12 cellular contexts compared by ENCODE assay signal in genomic region chr11:117300301-117300700, GRCh38. TPM values are rescaled to one million over a fixed set of nuclear protein-coding genes. Genes with fewer than 3 reads are reported as not detected.
DNase-seq lines count a peak whose midpoint lies in the region; ATAC-seq and TF ChIP-seq lines count a peak whose summit lies in the region.
"Had no signal": no experiment of that assay in that cellular context is flagged by ENCODE, and none has a peak within 500 bp of the region (broad histone marks: within the 10 kb centered on the region; RNA-seq: fewer than 3 reads in every experiment).

No MANE protein-coding gene starts in this region.

- TF ChIP-seq CTCF in body of pancreas (IDR thresholded peaks at IDR 0.05) (no peak), GM10248 (IDR thresholded peaks at IDR 0.05; ENCODE audit: control extremely low read depth, extremely low read depth, low read depth, missing control alignments) (no peak)

- H3K27me3 ChIP-seq in body of pancreas = no peaks in the 10 kb centered on the region

- ATAC-seq in body of pancreas = peak; percentile 43
- ATAC-seq: naive thymus-derived CD4-positive, alpha-beta T cell had no signal

- no peaks in the 10 kb centered on the region for H3K27me3 Mint-ChIP-seq in activated T-cell treated with anti-CD3 and anti-CD28 coated beads, Interleukin-2, amount 50 U/mL, for 24 hours

- H3K36me3 ChIP-seq in ES-I3 (ENCODE audit: insufficient read depth, low read length) (no peaks in the 10 kb centered on the region), body of pancreas (replicated peaks in 1 of 2; ENCODE audit: insufficient read depth in 1 of 2, low read depth in 2 of 2) (no peaks in the 10 kb centered on the region)

- peaks cover 44% of the 10 kb centered on the region for H3K4me1 ChIP-seq in ES-I3 (ENCODE audit: insufficient read depth, low read length)
- peaks cover 98% of the 10 kb centered on the region for H3K4me1 ChIP-seq in body of pancreas

- H3K4me1 Mint-ChIP-seq in activated T-cell treated with anti-CD3 and anti-CD28 coated beads, Interleukin-2, amount 50 U/mL, for 24 hours (ENCODE audit: low read depth) = peaks cover 4% of the 10 kb centered on the region
- H3K4me1 Mint-ChIP-seq: activated B cell treated with CpG ODN at 0.5 μM for 24 hours had no signal

- H3K27ac Mint-ChIP-seq in activated T-cell treated with anti-CD3 and anti-CD28 coated beads, Interleukin-2, amount 50 U/mL, for 24 hours = no peak overlapping the region
- H3K27ac Mint-ChIP-seq: activated B cell treated with CpG ODN at 0.5 μM for 24 hours had no signal

- H3K4me3 Mint-ChIP-seq in activated T-cell treated with anti-CD3 and anti-CD28 coated beads, Interleukin-2, amount 50 U/mL, for 24 hours = no peak overlapping the region
- H3K4me3 Mint-ChIP-seq: activated B cell treated with CpG ODN at 0.5 μM for 24 hours; central memory CD8-positive, alpha-beta T cell; naive thymus-derived CD4-positive, alpha-beta T cell had no signal

- 13 to 17% methylated on average over 14 to 18 of the region's 18 CpGs for WGBS in body of pancreas, 2 donors

- peak in 2 of 3 donors; percentile 25 to 41 for TF ChIP-seq POLR2A in body of pancreas (IDR thresholded peaks at IDR 0.05)

- CTCF ChIA-PET in GM10248 (lab: Yijun Ruan, JAX) = interaction anchor here (1.0 to 1.3 kb wide), 2 partner anchors 10 to 54 kb away, joined by 3 to 4 read pairs; no protein-coding TSS in a partner anchor

- no peak overlapping the region for H3K4me3 ChIP-seq in body of pancreas

- DNase-seq in body of pancreas (peak; percentile 64 to 77 (median 70)), hepatic stellate cell (ENCODE audit: low spot score) (peak; percentile 60), posterior vena cava (ENCODE audit: low spot score) (peak; percentile 83), RKO (ENCODE audit: low spot score) (no peak), GM10248 (ENCODE audit: extremely low spot score) (no peak), NCI-H2107 treated with DMSO at 0.1 percent for 48 hours (lab: John Stamatoyannopoulos, UW; ENCODE audit: unreplicated experiment) (no peak)
- no peak for DNase-seq in activated T-cell treated with anti-CD3 and anti-CD28 coated beads, Interleukin-2, amount 50 U/mL, for 24 hours
- DNase-seq: activated B cell treated with CpG ODN at 0.5 μM for 24 hours; naive thymus-derived CD4-positive, alpha-beta T cell; NCI-H2029 had no signal

- POLR2A ChIA-PET in GM10248 (lab: Yijun Ruan, JAX) = no interaction called here

- no peaks in the 10 kb centered on the region for H3K36me3 Mint-ChIP-seq in activated T-cell treated with anti-CD3 and anti-CD28 coated beads, Interleukin-2, amount 50 U/mL, for 24 hours (ENCODE audit: low read depth)
- H3K36me3 Mint-ChIP-seq: naive thymus-derived CD4-positive, alpha-beta T cell had no signal

- intact Hi-C loops in body of pancreas (cut with DNase I) (no loop called here), posterior vena cava (cut with DNase I) (no loop called here)

- H3K9ac ChIP-seq in ES-I3 (ENCODE audit: low read depth, low read length) = peak overlapping the region; percentile 34; the same call in 1 of the 2 replicates

- no peaks in the 10 kb centered on the region for H3K9me3 ChIP-seq in ES-I3 (ENCODE audit: control insufficient read depth, insufficient read depth, low read length)
- no peaks in the 10 kb centered on the region for H3K9me3 ChIP-seq in body of pancreas

- no peaks in the 10 kb centered on the region for H3K9me3 Mint-ChIP-seq in activated T-cell treated with anti-CD3 and anti-CD28 coated beads, Interleukin-2, amount 50 U/mL, for 24 hours
- H3K9me3 Mint-ChIP-seq: activated B cell treated with CpG ODN at 0.5 μM for 24 hours; central memory CD8-positive, alpha-beta T cell had no signal

- peak overlapping the region; percentile 71 to 89 (median 88) for H3K27ac ChIP-seq in body of pancreas

RNA-seq across cellular contexts. Expression of gene BACE1-AS, which starts 9.2 kb away (rescaled TPM):
- 1 to 10 TPM; 5.3 to 6.0 TPM for total RNA-seq in body of pancreas
- total RNA-seq in posterior vena cava = 10 to 100 TPM in 1 of 2 donors, 1 to 10 TPM in 1; 9.7 to 10.1 TPM

RNA-seq across cellular contexts. Expression of gene BACE1, which starts 15.8 kb away (rescaled TPM):
- total RNA-seq in body of pancreas (10 to 100 TPM; 47.0 to 70.5 TPM), posterior vena cava (10 to 100 TPM; 25.2 to 36.1 TPM)
- total RNA-seq: activated B cell treated with CpG ODN at 0.5 μM for 24 hours had no signal

RNA-seq across cellular contexts. Expression of gene CEP164, which starts 27.4 kb away (rescaled TPM):
- total RNA-seq in body of pancreas (10 to 100 TPM; 29.1 to 45.8 TPM), posterior vena cava (10 to 100 TPM; 23.1 to 28.2 TPM)

Comparison
In these comparisons a context has a peak if more than half of its experiments do, and no peak if none do; other contexts are left out.
1. DNase-seq: peak in body of pancreas (4 of 4), hepatic stellate cell (single experiment) and posterior vena cava (single experiment); none in RKO (single experiment), activated T-cell treated with anti-CD3 and anti-CD28 coated beads, Interleukin-2, amount 50 U/mL, for 24 hours (single experiment), GM10248 (single experiment) and NCI-H2107 treated with DMSO at 0.1 percent for 48 hours (single experiment).